8 cellular contexts compared by ENCODE assay signal in the genomic region with DNA sequence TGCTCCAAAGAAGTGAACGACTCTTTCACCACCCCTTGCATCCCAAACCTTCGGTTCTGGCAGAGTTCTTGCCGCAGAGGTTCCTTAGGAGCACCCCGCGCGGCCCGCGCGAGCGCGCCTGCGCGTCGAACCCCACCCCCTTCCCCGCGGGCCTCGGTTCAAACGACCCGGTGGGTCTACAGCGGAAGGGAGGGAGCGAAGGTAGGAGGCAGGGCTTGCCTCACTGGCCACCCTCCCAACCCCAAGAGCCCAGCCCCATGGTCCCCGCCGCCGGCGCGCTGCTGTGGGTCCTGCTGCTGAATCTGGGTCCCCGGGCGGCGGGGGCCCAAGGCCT. TPM values are rescaled to one million over a fixed set of nuclear protein-coding genes. Genes with fewer than 3 reads are reported as not detected.
DNase-seq lines count a peak whose midpoint lies in the region; ATAC-seq and TF ChIP-seq lines count a peak whose summit lies in the region.

A gene with protein sequence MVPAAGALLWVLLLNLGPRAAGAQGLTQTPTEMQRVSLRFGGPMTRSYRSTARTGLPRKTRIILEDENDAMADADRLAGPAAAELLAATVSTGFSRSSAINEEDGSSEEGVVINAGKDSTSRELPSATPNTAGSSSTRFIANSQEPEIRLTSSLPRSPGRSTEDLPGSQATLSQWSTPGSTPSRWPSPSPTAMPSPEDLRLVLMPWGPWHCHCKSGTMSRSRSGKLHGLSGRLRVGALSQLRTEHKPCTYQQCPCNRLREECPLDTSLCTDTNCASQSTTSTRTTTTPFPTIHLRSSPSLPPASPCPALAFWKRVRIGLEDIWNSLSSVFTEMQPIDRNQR (plus strand): TSS at position 161 of the 334 bp plus-strand sequence. CDS start 97 bp downstream, at position 258.

- peaks cover 10% of the 10 kb centered on the region for H3K36me3 Mint-ChIP-seq in osteocyte (ENCODE audit: unreplicated experiment)

- ATAC-seq in GM19324 (IDR thresholded peaks at IDR 0.05; ENCODE audit: low FRiP score, unreplicated experiment), result peak; percentile 45

- peak in 1 of 2 donors; percentile 74 for TF ChIP-seq POLR2A in adrenal gland (IDR thresholded peaks at IDR 0.05)

- H3K4me1 ChIP-seq in SJCRH30 (no peaks in the 10 kb centered on the region), adrenal gland (replicated peaks in 1 of 2) (peaks cover 11 to 28% of the 10 kb centered on the region in 2 donors), cardiac muscle cell (ENCODE audit: low read depth) (peaks cover 18% of the 10 kb centered on the region)

- no peaks in the 10 kb centered on the region for H3K27me3 ChIP-seq in SJCRH30
- no peaks in the 10 kb centered on the region for H3K27me3 ChIP-seq in adrenal gland
- no peaks in the 10 kb centered on the region for H3K27me3 ChIP-seq in cardiac muscle cell

- H3K27ac ChIP-seq in SJCRH30, result peak within 1 kb of the TSS; percentile 68
- peak within 1 kb of the TSS; percentile 43 to 95 (median 84) for H3K27ac ChIP-seq in adrenal gland
- peak within 1 kb of the TSS; percentile 59 for H3K27ac ChIP-seq in cardiac muscle cell

- in situ Hi-C loops in KBM-7 (cut with MboI; ENCODE audit: low pct_unique_long_range_greater_than_20kb, low sequenced_read_pairs), result no loop called here

- peaks cover 20% of the 10 kb centered on the region for H3K4me1 Mint-ChIP-seq in osteocyte (ENCODE audit: unreplicated experiment)

- H3K4me3 ChIP-seq in SJCRH30 (peak within 1 kb of the TSS; percentile 74), adrenal gland (peak within 1 kb of the TSS; percentile 65 to 92 (median 83)), cardiac muscle cell (peak within 1 kb of the TSS; percentile 65)

- H3K9me3 Mint-ChIP-seq in osteocyte (ENCODE audit: unreplicated experiment), result no peaks in the 10 kb centered on the region

- DNase-seq in C1 segment of cervical spinal cord (lab: John Stamatoyannopoulos, UW), result peak in 12 of 14 donors; percentile 18 to 82 (median 76)
- DNase-seq in KBM-7, result peak; percentile 71
- peak; percentile 70 to 74 for DNase-seq in SJCRH30
- peak; percentile 70 to 81 (median 72) for DNase-seq in adrenal gland
- peak; percentile 77 to 82 for DNase-seq in cardiac muscle cell (ENCODE audit: low read depth in 1 of 2, low spot score in 1 of 2)
- peak; percentile 89 for DNase-seq in osteocyte (ENCODE audit: extremely low spot score, unreplicated experiment)
- no peak for DNase-seq in GDM1 (lab: John Stamatoyannopoulos, UW)

- 0 to 2% (median 1%) methylated on average over 9 to 29 of the region's 29 CpGs for WGBS in adrenal gland, 4 donors

- no peaks in the 10 kb centered on the region for H3K9me3 ChIP-seq in SJCRH30 (replicated peaks)
- H3K9me3 ChIP-seq in adrenal gland (replicated peaks in 1 of 3), result no peaks in the 10 kb centered on the region
- no peaks in the 10 kb centered on the region for H3K9me3 ChIP-seq in cardiac muscle cell (ENCODE audit: low read depth)

- H3K27ac Mint-ChIP-seq in osteocyte (ENCODE audit: unreplicated experiment), result peak within 1 kb of the TSS; percentile 98

- peaks cover 24% of the 10 kb centered on the region for H3K36me3 ChIP-seq in SJCRH30
- H3K36me3 ChIP-seq in adrenal gland (replicated peaks in 1 of 2), result peaks cover 0 to 13% of the 10 kb centered on the region in 2 donors
- H3K36me3 ChIP-seq in cardiac muscle cell, result no peaks in the 10 kb centered on the region

- H3K4me3 Mint-ChIP-seq in osteocyte (ENCODE audit: unreplicated experiment), result peak within 1 kb of the TSS; percentile 99

- no peaks in the 10 kb centered on the region for H3K27me3 Mint-ChIP-seq in osteocyte (ENCODE audit: unreplicated experiment)

- TF ChIP-seq CTCF in adrenal gland (IDR thresholded peaks at IDR 0.05) (no peak), cardiac muscle cell (IDR thresholded peaks at IDR 0.05; ENCODE audit: low read depth, low read length) (no peak), osteocyte (IDR thresholded peaks at IDR 0.05) (no peak)

- intact Hi-C loops in adrenal gland (cut with DNase I), result no loop called here

RNA-seq across cellular contexts. Expression of the gene that starts here (rescaled TPM):
- 1.8 and 2.0 TPM in 2 replicates for total RNA-seq in SJCRH30 (2014; rRNA removed; shearing (Covaris generic))
- total RNA-seq in adrenal gland, result 10 to 100 TPM in 7 of 8 donors, 1 to 10 TPM in 1; 9.6 to 29.7 (median 15.4) TPM
- polyA plus RNA-seq in adrenal gland, result 10 to 100 TPM in 1 of 3 donors, 1 to 10 TPM in 2; 8.3 to 10.3 (median 8.3) TPM
- total RNA-seq in cardiac muscle cell, result 11.6 and 13.6 TPM in 2 replicates
- polyA plus RNA-seq in cardiac muscle cell, result 15.6 TPM in 2 replicates
- total RNA-seq in osteocyte, result 4.7 and 5.2 TPM in 2 replicates
